ENCODE assay signal across 1 cellular context in genomic region chr2:16325613-16326510, GRCh38.
TF ChIP-seq lines count a peak whose summit lies in the region.

No MANE protein-coding gene starts in this region.

TF ChIP-seq in WTC11, 78 proteins besides CTCF, POLR2A, EP300 and RAD21 (continued from another document):
- TF ChIP-seq FOXP4 (CRISPR knock-in tag; IDR thresholded peaks at IDR 0.05) = no peak
- no peak for TF ChIP-seq SMAD3 (CRISPR knock-in tag; IDR thresholded peaks at IDR 0.05; ENCODE audit: borderline replicate concordance)
- TF ChIP-seq HMGXB4 (CRISPR knock-in tag; IDR thresholded peaks at IDR 0.05) = no peak
- TF ChIP-seq NFE2L1 (CRISPR knock-in tag; IDR thresholded peaks at IDR 0.05) = no peak
- TF ChIP-seq GRHL2 (CRISPR knock-in tag; IDR thresholded peaks at IDR 0.05; ENCODE audit: insufficient replicate concordance, severe bottlenecking) = no peak
- TF ChIP-seq ZNF425 (CRISPR knock-in tag; conservative IDR thresholded peaks at IDR 0.05) = no peak
- TF ChIP-seq OVOL2 (CRISPR knock-in tag; IDR thresholded peaks at IDR 0.05; ENCODE audit: borderline replicate concordance) = no peak
- no peak for TF ChIP-seq MXD4 (CRISPR knock-in tag; IDR thresholded peaks at IDR 0.05; ENCODE audit: borderline replicate concordance)
- TF ChIP-seq E2F5 (CRISPR knock-in tag; IDR thresholded peaks at IDR 0.05) = no peak
- no peak for TF ChIP-seq JAZF1 (CRISPR knock-in tag; IDR thresholded peaks at IDR 0.05)
